22 cellular contexts compared by ENCODE assay signal in genomic region chr15:100170673-100171210, GRCh38.
DNase-seq lines count a peak whose midpoint lies in the region; ATAC-seq and TF ChIP-seq lines count a peak whose summit lies in the region.
"Had no signal": no experiment of that assay in that cellular context is flagged by ENCODE, and none has a peak within 500 bp of the region (broad histone marks: within the 10 kb centered on the region; RNA-seq: fewer than 3 reads in every experiment).

No MANE protein-coding gene starts in this region.

- H3K27ac Mint-ChIP-seq in activated CD8-positive, alpha-beta memory T cell treated with anti-CD3 and anti-CD28 coated beads, Interleukin-2, amount 10 ng/mL, durations not matched to agents 7 days and 5 days: peak overlapping the region; percentile 73
- peak overlapping the region; percentile 36 to 65 for H3K27ac Mint-ChIP-seq in T-cell
- peak overlapping the region; percentile 34 for H3K27ac Mint-ChIP-seq in mesothelial cell of epicardium
- H3K27ac Mint-ChIP-seq: activated naive CD8-positive, alpha-beta T cell treated with anti-CD3 and anti-CD28 coated beads, Interleukin-2, amount 10 ng/mL, durations not matched to agents 7 days and 5 days had no signal

- peaks cover 21% of the 10 kb centered on the region for H3K4me1 Mint-ChIP-seq in activated CD8-positive, alpha-beta memory T cell treated with anti-CD3 and anti-CD28 coated beads, Interleukin-2, amount 10 ng/mL, durations not matched to agents 7 days and 5 days
- H3K4me1 Mint-ChIP-seq in T-cell (peaks cover 0 to 7% (median 2%) of the 10 kb centered on the region in 3 donors), mesothelial cell of epicardium (peaks cover 2% of the 10 kb centered on the region)

- peaks cover 9% of the 10 kb centered on the region for H3K27me3 Mint-ChIP-seq in activated CD8-positive, alpha-beta memory T cell treated with anti-CD3 and anti-CD28 coated beads, Interleukin-2, amount 10 ng/mL, durations not matched to agents 7 days and 5 days
- no peaks in the 10 kb centered on the region for H3K27me3 Mint-ChIP-seq in T-cell
- H3K27me3 Mint-ChIP-seq in mesothelial cell of epicardium (ENCODE audit: low read depth): no peaks in the 10 kb centered on the region
- H3K27me3 Mint-ChIP-seq: activated naive CD8-positive, alpha-beta T cell treated with anti-CD3 and anti-CD28 coated beads, Interleukin-2, amount 10 ng/mL, durations not matched to agents 7 days and 5 days had no signal

- peaks cover 3% of the 10 kb centered on the region for H3K9me3 Mint-ChIP-seq in activated CD8-positive, alpha-beta memory T cell treated with anti-CD3 and anti-CD28 coated beads, Interleukin-2, amount 10 ng/mL, durations not matched to agents 7 days and 5 days (ENCODE audit: low read depth)
- H3K9me3 Mint-ChIP-seq in T-cell (peaks cover 7 to 10% (median 7%) of the 10 kb centered on the region in 3 donors), mesothelial cell of epicardium (peaks cover 4% of the 10 kb centered on the region)

- TF ChIP-seq CTCF in mesothelial cell of epicardium (IDR thresholded peaks at IDR 0.05; ENCODE audit: unreplicated experiment): no peak

- CTCF ChIA-PET in activated CD8-positive, alpha-beta memory T cell treated with anti-CD3 and anti-CD28 coated beads, Interleukin-2, amount 10 ng/mL, durations not matched to agents 7 days and 5 days (lab: Charles Lee): no interaction called here
- CTCF ChIA-PET in T-cell (lab: Charles Lee): no interaction called here

- no peak for DNase-seq in activated CD8-positive, alpha-beta memory T cell treated with anti-CD3 and anti-CD28 coated beads, Interleukin-2, amount 10 ng/mL, durations not matched to agents 7 days and 5 days
- DNase-seq in activated CD8-positive, alpha-beta memory T cell treated with anti-CD3 and anti-CD28 coated beads, Interleukin-2, amount 50 U/mL, for 48 hours: no peak
- DNase-seq in T-cell (no peak), mesothelial cell of epicardium (ENCODE audit: low spot score in 2 of 2, unreplicated experiment in 2 of 2) (no peak), kidney tubule cell (ENCODE audit: low spot score) (no peak), DMS53 treated with DMSO at 0.1 percent for 48 hours (lab: John Stamatoyannopoulos, UW; ENCODE audit: unreplicated experiment) (no peak)
- DNase-seq: activated CD4-positive, CD25-positive, alpha-beta regulatory T cell; activated naive CD8-positive, alpha-beta T cell treated with anti-CD3 and anti-CD28 coated beads, Interleukin-2, amount 10 ng/mL, durations not matched to agents 7 days and 5 days; brain microvascular endothelial cell; dermis blood vessel endothelial cell; erythroblast; GF-D8; HCEC 1CT; Kasumi-1; NCI-H1105; NCI-H524; right cardiac atrium; SIG-M5; stimulated activated naive CD4-positive, alpha-beta T cell treated with Interleukin-2 at 50 U/mL for 16 hours; upper lobe of right lung had no signal

- peaks cover 2% of the 10 kb centered on the region for H3K36me3 Mint-ChIP-seq in activated CD8-positive, alpha-beta memory T cell treated with anti-CD3 and anti-CD28 coated beads, Interleukin-2, amount 10 ng/mL, durations not matched to agents 7 days and 5 days
- H3K36me3 Mint-ChIP-seq in T-cell: peaks cover 20% of the 10 kb centered on the region
- H3K36me3 Mint-ChIP-seq in mesothelial cell of epicardium: peaks cover 14% of the 10 kb centered on the region

- H3K4me3 Mint-ChIP-seq in activated CD8-positive, alpha-beta memory T cell treated with anti-CD3 and anti-CD28 coated beads, Interleukin-2, amount 10 ng/mL, durations not matched to agents 7 days and 5 days: no peak overlapping the region
- H3K4me3 Mint-ChIP-seq in T-cell (no peak overlapping the region), mesothelial cell of epicardium (no peak overlapping the region)
- H3K4me3 Mint-ChIP-seq: activated naive CD8-positive, alpha-beta T cell treated with anti-CD3 and anti-CD28 coated beads, Interleukin-2, amount 10 ng/mL, durations not matched to agents 7 days and 5 days had no signal

- no peak for ATAC-seq in activated CD8-positive, alpha-beta memory T cell treated with anti-CD3 and anti-CD28 coated beads, Interleukin-2, amount 10 ng/mL, durations not matched to agents 7 days and 5 days
- ATAC-seq in GM21515 (IDR thresholded peaks at IDR 0.05; ENCODE audit: unreplicated experiment): peak; percentile 15
- no peak for ATAC-seq in T-cell (replicated peaks in 1 of 4)
- ATAC-seq in HG03108 (IDR thresholded peaks at IDR 0.05; ENCODE audit: unreplicated experiment): no peak
- ATAC-seq: right cardiac atrium, upper lobe of right lung had no signal

- POLR2A ChIA-PET in T-cell (lab: Charles Lee): no interaction called here
